ENCODE assay signal across 15 cellular contexts in genomic region chr17:81044428-81044763, GRCh38. TPM values are rescaled to one million over a fixed set of nuclear protein-coding genes. Genes with fewer than 3 reads are reported as not detected.
DNase-seq lines count a peak whose midpoint lies in the region; TF ChIP-seq lines count a peak whose summit lies in the region.
"Had no signal": no experiment of that assay in that cellular context is flagged by ENCODE, and none has a peak within 500 bp of the region (broad histone marks: within the 10 kb centered on the region; RNA-seq: fewer than 3 reads in every experiment).

No MANE protein-coding gene starts in this region.

- no peaks in the 10 kb centered on the region for H3K36me3 Mint-ChIP-seq in progenitor cell of endocrine pancreas (ENCODE audit: insufficient read depth)
- H3K36me3 Mint-ChIP-seq: immature natural killer cell had no signal

- H3K27me3 ChIP-seq in AG04450 (ENCODE audit: control insufficient read depth, insufficient read depth, low read length), result no peaks in the 10 kb centered on the region
- H3K27me3 ChIP-seq in hepatocyte, result no peaks in the 10 kb centered on the region
- H3K27me3 ChIP-seq in GM23248 (replicated peaks; ENCODE audit: insufficient read depth), result no peaks in the 10 kb centered on the region
- no peaks in the 10 kb centered on the region for H3K27me3 ChIP-seq in MG63
- H3K27me3 ChIP-seq: pancreas had no signal

- H3K79me2 ChIP-seq in hepatocyte (peaks cover 92% of the 10 kb centered on the region), GM23248 (ENCODE audit: insufficient read depth) (peaks cover 89% of the 10 kb centered on the region)

- H3K4me1 Mint-ChIP-seq in progenitor cell of endocrine pancreas (ENCODE audit: low read depth), result peaks cover 16% of the 10 kb centered on the region

- peaks cover 26% of the 10 kb centered on the region for H4K20me1 ChIP-seq in hepatocyte (ENCODE audit: insufficient read depth, poor library complexity, severe bottlenecking)
- H4K20me1 ChIP-seq in GM23248 (ENCODE audit: insufficient read depth), result no peaks in the 10 kb centered on the region

- WGBS in hepatocyte (ENCODE audit: low lambda C conversion rate, missing lambda C conversion rate), result 77% methylated on average over 14 of the region's 14 CpGs
- 77 to 80% methylated on average over 13 to 14 of the region's 14 CpGs for WGBS in GM23248 (ENCODE audit: low coverage in 1 of 2, low lambda C conversion rate in 2 of 2, missing lambda C conversion rate in 2 of 2), 2 experiments

- H2AFZ ChIP-seq in hepatocyte (no peak overlapping the region), GM23248 (no peak overlapping the region)

- H3K4me3 ChIP-seq in AG04450 (ENCODE audit: low read depth, low read length) (no peak overlapping the region), hepatocyte (no peak overlapping the region), GM23248 (no peak overlapping the region), MG63 (no peak overlapping the region)
- H3K4me3 ChIP-seq: pancreas had no signal

- DNase-seq in AG04450 (ENCODE audit: low read depth, low spot score) (no peak), hepatocyte (ENCODE audit: low spot score) (no peak), progenitor cell of endocrine pancreas (ENCODE audit: low spot score, unreplicated experiment) (no peak), hepatic stellate cell (ENCODE audit: low spot score) (no peak), GM23248 (no peak), SHP77 (lab: John Stamatoyannopoulos, UW) (no peak), MG63 (no peak)
- DNase-seq: DMS79 treated with DMSO at 0.1 percent for 48 hours, erythroblast, HCEC 1CT, immature natural killer cell, Karpas-422, NCI-H2227 treated with DMSO at 0.1 percent for 48 hours had no signal

- H3K9me3 ChIP-seq in AG04450 (ENCODE audit: control insufficient read depth, insufficient read depth, low read length) (peaks cover 6% of the 10 kb centered on the region; the same call in 1 of the 2 replicates), hepatocyte (ENCODE audit: low read depth) (no peaks in the 10 kb centered on the region), GM23248 (ENCODE audit: low read depth) (no peaks in the 10 kb centered on the region), MG63 (no peaks in the 10 kb centered on the region)
- H3K9me3 ChIP-seq: pancreas had no signal

- POLR2A ChIA-PET in AG04450 (lab: Yijun Ruan, JAX), result interaction anchor here (1.0 to 1.3 kb wide), 2 partner anchors 8 to 9 kb away, joined by 6 to 7 read pairs; partner anchors contain the start of gene BAIAP2

- H3K9ac ChIP-seq in GM23248, result no peak overlapping the region

- H3K4me1 ChIP-seq in hepatocyte (ENCODE audit: insufficient read depth) (peaks cover 40% of the 10 kb centered on the region), GM23248 (ENCODE audit: insufficient read depth) (peaks cover 35% of the 10 kb centered on the region)

- H3K4me3 Mint-ChIP-seq in progenitor cell of endocrine pancreas (ENCODE audit: low read depth), result no peak overlapping the region
- H3K4me3 Mint-ChIP-seq: immature natural killer cell had no signal

- H3K27ac Mint-ChIP-seq in progenitor cell of endocrine pancreas, result peak overlapping the region; percentile 94

- peaks cover 19% of the 10 kb centered on the region for H3F3A ChIP-seq in GM23248 (ENCODE audit: insufficient read depth)

- H3K27ac ChIP-seq in AG04450 (ENCODE audit: low read depth, low read length), result peak overlapping the region; percentile 39
- peak overlapping the region; percentile 48 for H3K27ac ChIP-seq in angular gyrus (ENCODE audit: low read depth, low read length)
- peak overlapping the region; percentile 64 for H3K27ac ChIP-seq in hepatocyte
- H3K27ac ChIP-seq in GM23248, result no peak overlapping the region

- in situ Hi-C loops in GM23248 (cut with MboI), result no loop called here

- H3K36me3 ChIP-seq in hepatocyte (replicated peaks; ENCODE audit: insufficient read depth, low read depth), result no peaks in the 10 kb centered on the region
- H3K36me3 ChIP-seq in GM23248 (ENCODE audit: low read depth), result no peaks in the 10 kb centered on the region
- peaks cover 8% of the 10 kb centered on the region for H3K36me3 ChIP-seq in MG63
- H3K36me3 ChIP-seq: pancreas had no signal

- no peaks in the 10 kb centered on the region for H3K9me3 Mint-ChIP-seq in progenitor cell of endocrine pancreas (ENCODE audit: low read depth)
- H3K9me3 Mint-ChIP-seq: immature natural killer cell had no signal

- no peak for TF ChIP-seq CTCF in AG04450 (IDR thresholded peaks at IDR 0.05; ENCODE audit: low read depth, low read length)
- no peak for TF ChIP-seq CTCF in hepatocyte (IDR thresholded peaks at IDR 0.05; ENCODE audit: poor library complexity)
- no peak for TF ChIP-seq CTCF in progenitor cell of endocrine pancreas (IDR thresholded peaks at IDR 0.05; ENCODE audit: unreplicated experiment)

- no peaks in the 10 kb centered on the region for H3K27me3 Mint-ChIP-seq in progenitor cell of endocrine pancreas

- CTCF ChIA-PET in AG04450 (lab: Charles Lee), result interaction anchor here (2.3 kb wide), 1 partner anchor 53 kb away, joined by 8 read pairs; no protein-coding TSS in a partner anchor

- H3K4me2 ChIP-seq in hepatocyte, result peak overlapping the region; percentile 64
- H3K4me2 ChIP-seq in GM23248 (ENCODE audit: unreplicated experiment), result no peak overlapping the region

- no peaks in the 10 kb centered on the region for H3K9me2 ChIP-seq in hepatocyte (replicated peaks; ENCODE audit: insufficient read depth)
- H3K9me2 ChIP-seq in GM23248 (ENCODE audit: insufficient read depth), result no peaks in the 10 kb centered on the region

RNA-seq across cellular contexts. Expression of gene BAIAP2, which starts 9.4 kb away (rescaled TPM):
- 9.6 and 9.8 TPM in 2 replicates for polyA plus RNA-seq in AG04450 (2011; rRNA removed)
- polyA minus RNA-seq in AG04450 (2011; rRNA and poly(A)+ RNA removed), result 8.2 and 11.4 TPM in 2 replicates
- total RNA-seq in hepatocyte, result 15.8 and 27.1 TPM in 2 replicates
- polyA plus RNA-seq in hepatocyte, result 49.7 and 60.0 TPM in 2 replicates
- 37.6 and 40.4 TPM in 2 replicates for total RNA-seq in progenitor cell of endocrine pancreas
- total RNA-seq in GM23248 (2014; rRNA removed; shearing (Covaris generic)), result 30.6 and 31.7 TPM in 2 replicates
- polyA plus RNA-seq in GM23248 (2016; fragmentation: Nextera tagmentation; extraction: Ambion mirVana), result 28.2 and 31.5 TPM in 2 replicates
- 34.4 and 43.9 TPM in 2 replicates for total RNA-seq in MG63 (2014; rRNA removed; shearing (Covaris generic); ENCODE audit: low replicate concordance)

RNA-seq across cellular contexts. Expression of gene CHMP6, which starts 52.8 kb away (rescaled TPM):
- 25.2 and 27.3 TPM in 2 replicates for polyA plus RNA-seq in AG04450 (2011; rRNA removed)
- 10.5 and 11.9 TPM in 2 replicates for polyA minus RNA-seq in AG04450 (2011; rRNA and poly(A)+ RNA removed)
- 16.9 and 27.8 TPM in 2 replicates for total RNA-seq in hepatocyte
- polyA plus RNA-seq in hepatocyte, result 30.8 and 38.3 TPM in 2 replicates
- 26.1 and 27.8 TPM in 2 replicates for total RNA-seq in progenitor cell of endocrine pancreas
- 8.2 and 14.1 TPM in 2 replicates for total RNA-seq in GM23248 (2014; rRNA removed; shearing (Covaris generic))
- polyA plus RNA-seq in GM23248 (2016; fragmentation: Nextera tagmentation; extraction: Ambion mirVana), result 34.0 and 37.1 TPM in 2 replicates
- total RNA-seq in MG63 (2014; rRNA removed; shearing (Covaris generic); ENCODE audit: low replicate concordance), result 65.4 and 74.3 TPM in 2 replicates
